ENCODE assay signal across 10 cellular contexts in genomic region chr17:50884354-50885311, GRCh38. TPM values are rescaled to one million over a fixed set of nuclear protein-coding genes. Genes with fewer than 3 reads are reported as not detected.
DNase-seq lines count a peak whose midpoint lies in the region; ATAC-seq and TF ChIP-seq lines count a peak whose summit lies in the region.
"Had no signal": no experiment of that assay in that cellular context is flagged by ENCODE, and none has a peak within 500 bp of the region (broad histone marks: within the 10 kb centered on the region; RNA-seq: fewer than 3 reads in every experiment).

No MANE protein-coding gene starts in this region.

- dilution Hi-C loops in mammary epithelial cell (cut with HindIII; ENCODE audit: low sequenced_read_pairs) = no loop called here

- intact Hi-C loops in mammary epithelial cell (cut with micrococcal nuclease) = no loop called here
- intact Hi-C loops in right lobe of liver (cut with DNase I) = no loop called here
- intact Hi-C loops in stomach (cut with DNase I; ENCODE audit: low total_unique reads) = no loop called here
- intact Hi-C loops in testis (cut with DNase I; ENCODE audit: low total_unique reads) = no loop called here

- no peak for TF ChIP-seq EP300 in stomach (IDR thresholded peaks at IDR 0.05)

- no peaks in the 10 kb centered on the region for H3K79me2 ChIP-seq in mammary epithelial cell (ENCODE audit: insufficient read depth, low read length)

- CTCF ChIA-PET in mammary epithelial cell (lab: Charles Lee; ENCODE audit: low non-redundant PET) = no interaction called here

- 88% methylated on average over 8 of the region's 8 CpGs for WGBS in mammary epithelial cell (ENCODE audit: low coverage, missing lambda C conversion rate)
- 37% methylated on average over 2 of the region's 8 CpGs for WGBS in right lobe of liver (ENCODE audit: insufficient coverage, low coverage, low lambda C conversion rate, missing lambda C conversion rate)
- WGBS in stomach, 5 donors = 37 to 61% (median 49%) methylated on average over 8 of the region's 8 CpGs
- WGBS in testis, 2 donors = 76 to 81% methylated on average over 5 to 8 of the region's 8 CpGs

- H4K20me1 ChIP-seq in mammary epithelial cell (ENCODE audit: insufficient read depth, low read length) = no peaks in the 10 kb centered on the region

- peak; percentile 51 to 92 (median 78) for ATAC-seq in right lobe of liver
- ATAC-seq: gastroesophageal sphincter had no signal

- peak; percentile 69 for DNase-seq in LoVo (ENCODE audit: low spot score)
- DNase-seq in mammary epithelial cell = peak; percentile 63
- DNase-seq in right lobe of liver = peak in 1 of 3 donors; percentile 46
- DNase-seq in stomach = peak; percentile 63
- DNase-seq in ureter (ENCODE audit: low spot score) = no peak
- DNase-seq in testis = no peak
- no peak for DNase-seq in T-helper 2 cell
- DNase-seq: NCI-H2107 had no signal

- H3K36me3 ChIP-seq in mammary epithelial cell (ENCODE audit: insufficient read depth, low read length) = no peaks in the 10 kb centered on the region
- H3K36me3 ChIP-seq in right lobe of liver = no peaks in the 10 kb centered on the region
- H3K36me3 ChIP-seq in stomach = no peaks in the 10 kb centered on the region
- H3K36me3 ChIP-seq in testis (ENCODE audit: low read depth, missing control alignments) = no peaks in the 10 kb centered on the region
- H3K36me3 ChIP-seq: gastroesophageal sphincter had no signal

- H2AFZ ChIP-seq in mammary epithelial cell (ENCODE audit: low read depth, low read length) = peak overlapping the region; percentile 40

- in situ Hi-C loops in mammary epithelial cell (cut with MboI; ENCODE audit: low sequenced_read_pairs in 2 of 2) = no loop called here

- H3K27ac ChIP-seq in mammary epithelial cell (ENCODE audit: insufficient read depth, low read depth, low read length) (peak overlapping the region; percentile 5), right lobe of liver (peak overlapping the region in 1 of 3 donors; percentile 24), stomach (peak overlapping the region; percentile 76 to 90 (median 85)), testis (no peak overlapping the region)
- H3K27ac ChIP-seq: gastroesophageal sphincter, SK-N-MC had no signal

- no peak overlapping the region for H3K9ac ChIP-seq in mammary epithelial cell (ENCODE audit: insufficient read depth, low read length)

- H3K4me1 ChIP-seq in mammary epithelial cell (ENCODE audit: insufficient read depth, low read length) = peaks cover 24% of the 10 kb centered on the region
- H3K4me1 ChIP-seq in right lobe of liver = peaks cover 0 to 22% (median 5%) of the 10 kb centered on the region in 4 donors
- peaks cover 13 to 47% (median 27%) of the 10 kb centered on the region in 4 donors for H3K4me1 ChIP-seq in stomach
- H3K4me1 ChIP-seq in testis = no peaks in the 10 kb centered on the region
- H3K4me1 ChIP-seq: gastroesophageal sphincter had no signal

- TF ChIP-seq CTCF in mammary epithelial cell (conservative IDR thresholded peaks at IDR 0.05 in 1 of 2, IDR thresholded peaks at IDR 0.05 in 1 of 2; ENCODE audit: extremely low read depth in 1 of 2, insufficient read depth in 1 of 2, low read depth in 1 of 2, low read length in 2 of 2) (no peak), right lobe of liver (IDR thresholded peaks at IDR 0.05) (no peak), stomach (IDR thresholded peaks at IDR 0.05) (no peak), testis (IDR thresholded peaks at IDR 0.05) (no peak)

- H3K4me2 ChIP-seq in mammary epithelial cell (ENCODE audit: insufficient read depth, low read depth, low read length) = no peak overlapping the region

- peak; percentile 24 for TF ChIP-seq POLR2A in right lobe of liver (IDR thresholded peaks at IDR 0.05)
- TF ChIP-seq POLR2A in stomach (IDR thresholded peaks at IDR 0.05) = no peak
- TF ChIP-seq POLR2A in testis (IDR thresholded peaks at IDR 0.05) = no peak

- H3K9me3 ChIP-seq in mammary epithelial cell (replicated peaks; ENCODE audit: insufficient read depth, low read length) (peaks cover 6% of the 10 kb centered on the region), right lobe of liver (no peaks in the 10 kb centered on the region), stomach (no peaks in the 10 kb centered on the region), testis (no peaks in the 10 kb centered on the region)

- H3K4me3 ChIP-seq in mammary epithelial cell (replicated peaks in 1 of 3; ENCODE audit: insufficient read depth in 1 of 3, low read depth in 2 of 3, low read length in 3 of 3) = no peak overlapping the region
- no peak overlapping the region for H3K4me3 ChIP-seq in right lobe of liver
- H3K4me3 ChIP-seq in stomach = no peak overlapping the region
- no peak overlapping the region for H3K4me3 ChIP-seq in testis
- H3K4me3 ChIP-seq: gastroesophageal sphincter, SK-N-MC had no signal

- no TSS peak for BruUV-seq in mammary epithelial cell (replicated peaks; lab: Mats Ljungman, UMichigan)

- H3K27me3 ChIP-seq in mammary epithelial cell (ENCODE audit: insufficient read depth, low read length) (no peaks in the 10 kb centered on the region), right lobe of liver (no peaks in the 10 kb centered on the region), stomach (no peaks in the 10 kb centered on the region), testis (no peaks in the 10 kb centered on the region)
- H3K27me3 ChIP-seq: gastroesophageal sphincter had no signal

RNA-seq across cellular contexts. Expression of gene TOB1, which starts 18.5 kb away (rescaled TPM):
- total RNA-seq in mammary epithelial cell (100 to 1,000 TPM in 1 of 2 donors, 10 to 100 TPM in 1; 51.2 to 149 TPM), right lobe of liver (100 to 1,000 TPM in 3 of 6 experiments, 10 to 100 TPM in 3; 36.2 to 222 (median 82.1) TPM), stomach (100 to 1,000 TPM in 3 of 5 donors, 10 to 100 TPM in 2; 69.4 to 346 (median 100) TPM), ureter (195 TPM), testis (10 to 100 TPM; 18.4 to 26.1 TPM)
- polyA plus RNA-seq in mammary epithelial cell (89.6 TPM), stomach (10 to 100 TPM; 30.1 to 40.0 (median 39.9) TPM), testis (ENCODE audit: insufficient read depth, low read depth, low replicate concordance) (42.8 TPM)
- polyA minus RNA-seq in mammary epithelial cell = 94.4 TPM

RNA-seq across cellular contexts. Expression of gene WFIKKN2, which starts 49.2 kb away (rescaled TPM):
- total RNA-seq in mammary epithelial cell (not detected), right lobe of liver (not detected), stomach (under 1 TPM in 1 of 5 donors, not detected in 4; 0.37 TPM), ureter (0.21 TPM), testis (1 to 10 TPM; 3.7 to 7.3 TPM)
- polyA plus RNA-seq in mammary epithelial cell (not detected), stomach (under 1 TPM; 0.05 to 0.46 (median 0.06) TPM), testis (ENCODE audit: insufficient read depth, low read depth, low replicate concordance) (6.8 TPM)
- polyA minus RNA-seq in mammary epithelial cell = not detected

Comparison
In these comparisons a context has a peak if more than half of its experiments do, and no peak if none do; other contexts are left out.
1. DNase-seq: peak in LoVo (single experiment), mammary epithelial cell (single experiment) and stomach (single experiment); none in ureter (single experiment), testis (single experiment) and T-helper 2 cell (0 of 5).
2. H3K27ac ChIP-seq: peak in mammary epithelial cell (single experiment) and stomach (5 of 5); none in testis (0 of 2).